In the genomic region with DNA sequence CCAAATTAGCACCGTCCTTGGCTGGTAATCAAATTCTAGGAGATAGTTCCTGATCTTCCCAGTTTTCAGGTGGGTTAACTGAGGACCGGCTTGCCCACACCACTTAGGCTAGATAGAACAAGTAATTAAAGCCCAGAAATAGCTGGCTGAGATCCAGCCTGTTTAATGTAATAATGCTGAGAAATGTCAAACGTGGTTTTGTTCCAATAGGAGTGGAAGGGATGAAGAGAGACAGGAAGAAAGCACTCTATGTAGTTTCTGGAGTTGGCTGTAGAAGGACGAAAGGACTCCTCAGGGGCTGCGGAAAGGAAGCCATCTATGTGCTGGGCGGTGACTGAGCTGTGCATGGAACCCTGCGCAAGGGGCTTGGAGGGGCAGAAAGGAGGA, we compare ENCODE assay signal across 1 cellular context.
TF ChIP-seq lines count a peak whose summit lies in the region.

No MANE protein-coding gene starts in this region.

TF ChIP-seq in IMR-90, 13 proteins besides CTCF, POLR2A, EP300 and RAD21 (continued from another document):
- TF ChIP-seq, protein P1, sequence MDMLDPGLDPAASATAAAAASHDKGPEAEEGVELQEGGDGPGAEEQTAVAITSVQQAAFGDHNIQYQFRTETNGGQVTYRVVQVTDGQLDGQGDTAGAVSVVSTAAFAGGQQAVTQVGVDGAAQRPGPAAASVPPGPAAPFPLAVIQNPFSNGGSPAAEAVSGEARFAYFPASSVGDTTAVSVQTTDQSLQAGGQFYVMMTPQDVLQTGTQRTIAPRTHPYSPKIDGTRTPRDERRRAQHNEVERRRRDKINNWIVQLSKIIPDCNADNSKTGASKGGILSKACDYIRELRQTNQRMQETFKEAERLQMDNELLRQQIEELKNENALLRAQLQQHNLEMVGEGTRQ (IDR thresholded peaks at IDR 0.05; ENCODE audit: low read depth, low read length), result no peak
- TF ChIP-seq MAZ (IDR thresholded peaks at IDR 0.05; ENCODE audit: borderline replicate concordance, low read depth, low read length), result no peak
- no peak for TF ChIP-seq RCOR1 (IDR thresholded peaks at IDR 0.05; ENCODE audit: insufficient replicate concordance, low read length)
- no peak for TF ChIP-seq CHD1 (IDR thresholded peaks at IDR 0.05; ENCODE audit: low read depth, low read length)
- no peak for TF ChIP-seq FOS (IDR thresholded peaks at IDR 0.05; ENCODE audit: low read depth, low read length)
